ENCODE assay signal across 17 cellular contexts in genomic region chr9:113656771-113657670, GRCh38.
A peak's percentile ranks its signal among the peaks of the same experiment; 100 is the strongest.
DNase-seq lines count a peak whose midpoint lies in the region; ATAC-seq and TF ChIP-seq lines count a peak whose summit lies in the region.
"Had no signal": no experiment of that assay in that cellular context is flagged by ENCODE, and none has a peak within 500 bp of the region (broad histone marks: within the 10 kb centered on the region; RNA-seq: fewer than 3 reads in every experiment).

No MANE protein-coding gene starts in this region.

- H2BK5ac ChIP-seq in trophoblast cell (ENCODE audit: low read depth, low read length, poor library complexity): no peak overlapping the region

- H2AK5ac ChIP-seq in trophoblast cell (ENCODE audit: low read length): peak overlapping the region; percentile 38

- CTCF ChIA-PET in HEK293 (lab: Yijun Ruan, JAX): interaction anchor here (0.5 to 15.1 kb wide), 44 partner anchors 10 to 1993 kb away, joined by 3 to 831 read pairs (median 5); partner anchors contain the start of genes ALAD, CDC26 and PRPF4
- CTCF ChIA-PET in CD4-positive, alpha-beta T cell (lab: Charles Lee): interaction anchor here (0.6 to 2.7 kb wide), 16 partner anchors 10 to 385 kb away, joined by 3 to 24 read pairs (median 3); partner anchors contain the start of gene CDC26
- CTCF ChIA-PET in GM10248 (lab: Yijun Ruan, JAX): interaction anchor here (0.6 to 10.7 kb wide), 58 partner anchors 7 to 545 kb away, joined by 3 to 422 read pairs (median 6); partner anchors contain the start of genes ALAD, C9orf43, CDC26 and POLE3

- H3K79me2 ChIP-seq in trophoblast cell (ENCODE audit: control insufficient read depth, insufficient read depth, low read length, poor library complexity): no peaks in the 10 kb centered on the region
- H3K79me2 ChIP-seq: parathyroid adenoma had no signal

- no peaks in the 10 kb centered on the region for H3K4me1 ChIP-seq in HEK293 (ENCODE audit: control insufficient read depth, insufficient read depth, low read length)
- H3K4me1 ChIP-seq in trophoblast cell (ENCODE audit: control insufficient read depth in 1 of 2, insufficient read depth in 2 of 2, low read length in 2 of 2): peaks cover 2 to 5% of the 10 kb centered on the region in 2 experiments

- no peaks in the 10 kb centered on the region for H3K36me3 Mint-ChIP-seq in immature natural killer cell
- no peaks in the 10 kb centered on the region for H3K36me3 Mint-ChIP-seq in CD4-positive, alpha-beta T cell (ENCODE audit: low read depth)
- H3K36me3 Mint-ChIP-seq: activated naive CD8-positive, alpha-beta T cell treated with anti-CD3 and anti-CD28 coated beads, Interleukin-2, amount 10 ng/mL, durations not matched to agents 7 days and 5 days; CD14-positive monocyte had no signal

- H3K27ac Mint-ChIP-seq in immature natural killer cell: peak overlapping the region in 1 of 6 donors; percentile 82
- no peak overlapping the region for H3K27ac Mint-ChIP-seq in CD4-positive, alpha-beta T cell
- H3K27ac Mint-ChIP-seq: HFFc6 had no signal

- H3K36me3 ChIP-seq in HEK293 (ENCODE audit: control insufficient read depth in 2 of 2, insufficient read depth in 1 of 2, low read length in 2 of 2) (no peaks in the 10 kb centered on the region), trophoblast cell (ENCODE audit: control insufficient read depth in 1 of 2, insufficient read depth in 2 of 2, low read length in 2 of 2) (no peaks in the 10 kb centered on the region)
- H3K36me3 ChIP-seq: stomach, tibial artery had no signal

- H3K23ac ChIP-seq in trophoblast cell (ENCODE audit: low read length): no peak overlapping the region

- peak overlapping the region; percentile 34 for H3K9ac ChIP-seq in trophoblast cell (ENCODE audit: low read length)
- H3K9ac ChIP-seq: parathyroid adenoma, SK-N-SH had no signal

- H3K9me3 Mint-ChIP-seq in immature natural killer cell: no peaks in the 10 kb centered on the region
- no peaks in the 10 kb centered on the region for H3K9me3 Mint-ChIP-seq in CD4-positive, alpha-beta T cell
- H3K9me3 Mint-ChIP-seq: activated naive CD8-positive, alpha-beta T cell treated with anti-CD3 and anti-CD28 coated beads, Interleukin-2, amount 10 ng/mL, durations not matched to agents 7 days and 5 days; CD14-positive monocyte; HFFc6 had no signal

- no peak overlapping the region for H4K8ac ChIP-seq in trophoblast cell (ENCODE audit: low read depth, low read length)

- TF ChIP-seq CTCF in HEK293 (tag by site-specific recombination; IDR thresholded peaks at IDR 0.05): no peak
- no peak for TF ChIP-seq CTCF in CD4-positive, alpha-beta T cell (IDR thresholded peaks at IDR 0.05)
- TF ChIP-seq CTCF in GM10248 (IDR thresholded peaks at IDR 0.05; ENCODE audit: control extremely low read depth, extremely low read depth, low read depth, missing control alignments): no peak

- H3K4me2 ChIP-seq in trophoblast cell (ENCODE audit: low read length): no peak overlapping the region
- H3K4me2 ChIP-seq: SK-N-SH had no signal

- WGBS in trophoblast cell (ENCODE audit: extremely low coverage, insufficient coverage, insufficient read length): no CpG with 5 or more reads among the region's 21 CpGs

- H3K27me3 Mint-ChIP-seq in immature natural killer cell (ENCODE audit: low read depth in 3 of 3): peaks cover 0 to 6% (median 2%) of the 10 kb centered on the region in 3 donors
- H3K27me3 Mint-ChIP-seq in CD4-positive, alpha-beta T cell: peaks cover 15% of the 10 kb centered on the region

- peak; percentile 39 for DNase-seq in UCSD-AML1 (lab: John Stamatoyannopoulos, UW; ENCODE audit: unreplicated experiment)
- DNase-seq in immature natural killer cell: peak; percentile 18 to 35 (median 34)
- no peak for DNase-seq in trophoblast cell
- DNase-seq in CD4-positive, alpha-beta T cell: no peak
- DNase-seq in GM10248 (ENCODE audit: extremely low spot score): no peak

- H2BK12ac ChIP-seq in trophoblast cell (ENCODE audit: low read length): peak overlapping the region; percentile 5

- H2AFZ ChIP-seq in trophoblast cell (ENCODE audit: insufficient read depth, low read length, poor library complexity): no peak overlapping the region
- H2AFZ ChIP-seq: parathyroid adenoma had no signal

- peaks cover 6% of the 10 kb centered on the region for H3K79me1 ChIP-seq in trophoblast cell (ENCODE audit: low read length)

- intact Hi-C loops in CD4-positive, alpha-beta T cell (cut with DNase I, micrococcal nuclease): loop anchor here (5.0 to 10.0 kb wide), 4 partner anchors 75 to 815 kb away; no protein-coding TSS in a partner anchor

- H3K27me3 ChIP-seq in trophoblast cell (ENCODE audit: insufficient read depth, low read length): no peaks in the 10 kb centered on the region
- H3K27me3 ChIP-seq in CD4-positive, alpha-beta T cell (ENCODE audit: control insufficient read depth, insufficient read depth, low read length): no peaks in the 10 kb centered on the region

- H3K4me3 ChIP-seq in HEK293 (ENCODE audit: low read depth, low read length) (no peak overlapping the region), trophoblast cell (ENCODE audit: low read depth, low read length) (no peak overlapping the region)
- H3K4me3 ChIP-seq: dorsolateral prefrontal cortex, stomach, tibial artery had no signal

- H3K14ac ChIP-seq in trophoblast cell (ENCODE audit: low read length): no peak overlapping the region

- no peak overlapping the region for H3K18ac ChIP-seq in trophoblast cell (ENCODE audit: low read length)

- no peak overlapping the region for H3K4ac ChIP-seq in trophoblast cell (ENCODE audit: low read depth, low read length)

- peak overlapping the region; percentile 35 for H4K12ac ChIP-seq in trophoblast cell (ENCODE audit: low read depth, low read length)

- peaks cover 15 to 28% of the 10 kb centered on the region in 2 donors for H3K4me1 Mint-ChIP-seq in immature natural killer cell
- H3K4me1 Mint-ChIP-seq in CD4-positive, alpha-beta T cell (ENCODE audit: low read depth): peaks cover 4% of the 10 kb centered on the region

- POLR2A ChIA-PET in HEK293 (lab: Yijun Ruan, JAX): interaction anchor here (1.9 to 2.1 kb wide), 2 partner anchors 66 to 382 kb away, joined by 5 to 11 read pairs; partner anchors contain the start of genes CDC26 and PRPF4
- POLR2A ChIA-PET in CD4-positive, alpha-beta T cell (lab: Charles Lee): no interaction called here
- POLR2A ChIA-PET in GM10248 (lab: Yijun Ruan, JAX): no interaction called here

- H2BK120ac ChIP-seq in trophoblast cell (ENCODE audit: insufficient read depth, low read length, poor library complexity): peak overlapping the region; percentile 16

- peak overlapping the region; percentile 10 for H4K91ac ChIP-seq in trophoblast cell (ENCODE audit: low read depth, low read length)

- peak overlapping the region in 2 of 5 donors; percentile 6 to 43 for H3K4me3 Mint-ChIP-seq in immature natural killer cell
- no peak overlapping the region for H3K4me3 Mint-ChIP-seq in CD4-positive, alpha-beta T cell
- H3K4me3 Mint-ChIP-seq: activated naive CD8-positive, alpha-beta T cell treated with anti-CD3 and anti-CD28 coated beads, Interleukin-2, amount 10 ng/mL, durations not matched to agents 7 days and 5 days; CD14-positive monocyte; HFFc6 had no signal

- H3K9me3 ChIP-seq in HEK293 (ENCODE audit: control insufficient read depth, insufficient read depth, low read depth, low read length): no peaks in the 10 kb centered on the region
- no peaks in the 10 kb centered on the region for H3K9me3 ChIP-seq in trophoblast cell (ENCODE audit: insufficient read depth, low read depth, low read length)
- no peaks in the 10 kb centered on the region for H3K9me3 ChIP-seq in CD4-positive, alpha-beta T cell (ENCODE audit: control insufficient read depth, low read length)
- H3K9me3 ChIP-seq: SK-N-SH, stomach, tibial artery had no signal

- no peak for ATAC-seq in CD4-positive, alpha-beta T cell (ENCODE audit: poor library complexity)
- no peak for ATAC-seq in HG03378 (IDR thresholded peaks at IDR 0.05; ENCODE audit: unreplicated experiment)
- no peak for ATAC-seq in GM18502 (IDR thresholded peaks at IDR 0.05; ENCODE audit: poor library complexity, unreplicated experiment)

- H3K27ac ChIP-seq in HEK293 (ENCODE audit: extremely low read depth, low read depth, low read length) (no peak overlapping the region), trophoblast cell (ENCODE audit: low read depth, low read length) (no peak overlapping the region)
- H3K27ac ChIP-seq in CD4-positive, alpha-beta T cell (ENCODE audit: low read depth, low read length): no peak overlapping the region
- H3K27ac ChIP-seq: dorsolateral prefrontal cortex, parathyroid adenoma, RWPE1, stomach, tibial artery had no signal

TF ChIP-seq in HEK293, 187 proteins besides CTCF, POLR2A, EP300 and RAD21:
- TF ChIP-seq OVOL3 (tag by site-specific recombination; IDR thresholded peaks at IDR 0.05) (no peak), EGR2 (tag by site-specific recombination; IDR thresholded peaks at IDR 0.05; ENCODE audit: low read depth) (peak; percentile 66)

Comparison
In these comparisons a context has a peak if more than half of its experiments do, and no peak if none do; other contexts are left out.
1. DNase-seq: peak in UCSD-AML1 (single experiment) and immature natural killer cell (3 of 3); none in trophoblast cell (0 of 2), CD4-positive, alpha-beta T cell (0 of 10) and GM10248 (single experiment).